Comparison of ENCODE assay signal across 14 cellular contexts in genomic region chr19:56670401-56670960, GRCh38. TPM values are rescaled to one million over a fixed set of nuclear protein-coding genes. Genes with fewer than 3 reads are reported as not detected.
DNase-seq lines count a peak whose midpoint lies in the region; ATAC-seq lines count a peak whose summit lies in the region.
"Had no signal": no experiment of that assay in that cellular context is flagged by ENCODE, and none has a peak within 500 bp of the region (broad histone marks: within the 10 kb centered on the region; RNA-seq: fewer than 3 reads in every experiment).

No MANE protein-coding gene starts in this region.

- POLR2A ChIA-PET in activated CD4-positive, alpha-beta memory T cell treated with anti-CD3 and anti-CD28 coated beads for 36 hours (lab: Charles Lee) = interaction anchor here (0.5 kb wide), 1 partner anchor 661 kb away, joined by 3 read pairs; no protein-coding TSS in a partner anchor
- POLR2A ChIA-PET in activated CD4-positive, alpha-beta memory T cell treated with anti-CD3 and anti-CD28 coated beads, Interleukin-2, amount 10 ng/mL, durations not matched to agents 7 days and 5 days (lab: Charles Lee) = no interaction called here

- peaks cover 26% of the 10 kb centered on the region for H3K9me3 Mint-ChIP-seq in activated CD4-positive, alpha-beta memory T cell treated with anti-CD3 and anti-CD28 coated beads for 36 hours
- H3K9me3 Mint-ChIP-seq in activated CD4-positive, alpha-beta memory T cell treated with anti-CD3 and anti-CD28 coated beads, Interleukin-2, amount 10 ng/mL, durations not matched to agents 7 days and 5 days = peaks cover 30% of the 10 kb centered on the region
- no peaks in the 10 kb centered on the region for H3K9me3 Mint-ChIP-seq in activated T-helper 17 cell treated with anti-CD3 and anti-CD28 coated beads, Interleukin-2, amount 50 U/mL, for 72 hours
- peaks cover 4% of the 10 kb centered on the region for H3K9me3 Mint-ChIP-seq in memory B cell

- intact Hi-C loops in activated CD4-positive, alpha-beta memory T cell treated with anti-CD3 and anti-CD28 coated beads for 36 hours (cut with micrococcal nuclease) = no loop called here

- peak overlapping the region; percentile 99 to 100 for H3K4me3 ChIP-seq in stomach smooth muscle (ENCODE audit: low read length in 2 of 2)

- no peak overlapping the region for H3K27ac Mint-ChIP-seq in activated CD4-positive, alpha-beta memory T cell treated with anti-CD3 and anti-CD28 coated beads for 36 hours
- H3K27ac Mint-ChIP-seq in activated CD4-positive, alpha-beta memory T cell treated with anti-CD3 and anti-CD28 coated beads, Interleukin-2, amount 10 ng/mL, durations not matched to agents 7 days and 5 days = no peak overlapping the region
- no peak overlapping the region for H3K27ac Mint-ChIP-seq in activated T-helper 17 cell treated with anti-CD3 and anti-CD28 coated beads, Interleukin-2, amount 50 U/mL, for 72 hours
- no peak overlapping the region for H3K27ac Mint-ChIP-seq in memory B cell

- no peak overlapping the region for H3K27ac ChIP-seq in stomach smooth muscle (ENCODE audit: low read length)
- H3K27ac ChIP-seq: prostate gland had no signal

- CTCF ChIA-PET in activated CD4-positive, alpha-beta memory T cell treated with anti-CD3 and anti-CD28 coated beads for 36 hours (lab: Charles Lee) = no interaction called here
- CTCF ChIA-PET in activated CD4-positive, alpha-beta memory T cell treated with anti-CD3 and anti-CD28 coated beads, Interleukin-2, amount 10 ng/mL, durations not matched to agents 7 days and 5 days (lab: Charles Lee) = no interaction called here

- no peaks in the 10 kb centered on the region for H3K27me3 Mint-ChIP-seq in activated CD4-positive, alpha-beta memory T cell treated with anti-CD3 and anti-CD28 coated beads for 36 hours
- H3K27me3 Mint-ChIP-seq in activated CD4-positive, alpha-beta memory T cell treated with anti-CD3 and anti-CD28 coated beads, Interleukin-2, amount 10 ng/mL, durations not matched to agents 7 days and 5 days = no peaks in the 10 kb centered on the region
- no peaks in the 10 kb centered on the region for H3K27me3 Mint-ChIP-seq in activated T-helper 17 cell treated with anti-CD3 and anti-CD28 coated beads, Interleukin-2, amount 50 U/mL, for 72 hours
- H3K27me3 Mint-ChIP-seq in memory B cell = no peaks in the 10 kb centered on the region

- peaks cover 14% of the 10 kb centered on the region for H3K4me1 ChIP-seq in stomach smooth muscle (ENCODE audit: control insufficient read depth, insufficient read depth, low read length)
- H3K4me1 ChIP-seq: prostate gland had no signal

- no peak for ATAC-seq in activated T-helper 17 cell treated with anti-CD3 and anti-CD28 coated beads, Interleukin-2, amount 50 U/mL, for 72 hours (replicated peaks)
- no peak for ATAC-seq in memory B cell (ENCODE audit: low read depth)

- H3K36me3 ChIP-seq in stomach smooth muscle (ENCODE audit: control insufficient read depth in 2 of 2, insufficient read depth in 2 of 2, low read length in 2 of 2) = peaks cover 0 to 4% of the 10 kb centered on the region in 2 donors
- H3K36me3 ChIP-seq: prostate gland had no signal

- DNase-seq in activated CD4-positive, alpha-beta memory T cell treated with anti-CD3 and anti-CD28 coated beads for 36 hours = no peak
- no peak for DNase-seq in activated CD4-positive, alpha-beta memory T cell treated with anti-CD3 and anti-CD28 coated beads, Interleukin-2, amount 10 ng/mL, durations not matched to agents 7 days and 5 days
- DNase-seq in memory B cell (ENCODE audit: low spot score in 2 of 2) = no peak
- DNase-seq in NCI-H446 treated with DMSO at 0.1 percent for 48 hours (lab: John Stamatoyannopoulos, UW) = no peak
- DNase-seq in NCI-H2196 treated with DMSO at 0.1 percent for 48 hours (lab: John Stamatoyannopoulos, UW; ENCODE audit: unreplicated experiment) = no peak
- DNase-seq in HUDEP-2 (lab: John Stamatoyannopoulos, UW; ENCODE audit: unreplicated experiment in 76 of 76) = no peak
- DNase-seq: activated CD8-positive, alpha-beta memory T cell treated with anti-CD3 and anti-CD28 coated beads, Interleukin-2, amount 50 U/mL, for 48 hours; erythroblast; NCI-H446; stimulated activated CD4-positive, alpha-beta T cell treated with anti-CD3 and anti-CD28 coated beads, Interleukin-4, amount 100 ng/mL, for 1 hour; T1000 had no signal

- peaks cover 12% of the 10 kb centered on the region for H3K4me1 Mint-ChIP-seq in activated CD4-positive, alpha-beta memory T cell treated with anti-CD3 and anti-CD28 coated beads for 36 hours (ENCODE audit: low read depth)
- H3K4me1 Mint-ChIP-seq in activated CD4-positive, alpha-beta memory T cell treated with anti-CD3 and anti-CD28 coated beads, Interleukin-2, amount 10 ng/mL, durations not matched to agents 7 days and 5 days = peaks cover 5% of the 10 kb centered on the region
- H3K4me1 Mint-ChIP-seq in activated T-helper 17 cell treated with anti-CD3 and anti-CD28 coated beads, Interleukin-2, amount 50 U/mL, for 72 hours = peaks cover 7% of the 10 kb centered on the region
- peaks cover 10% of the 10 kb centered on the region for H3K4me1 Mint-ChIP-seq in memory B cell

- H3K27me3 ChIP-seq in stomach smooth muscle (ENCODE audit: control insufficient read depth in 1 of 2, insufficient read depth in 2 of 2, low read length in 2 of 2) = no peaks in the 10 kb centered on the region

- peak overlapping the region; percentile 83 for H3K4me3 Mint-ChIP-seq in activated CD4-positive, alpha-beta memory T cell treated with anti-CD3 and anti-CD28 coated beads for 36 hours
- no peak overlapping the region for H3K4me3 Mint-ChIP-seq in activated CD4-positive, alpha-beta memory T cell treated with anti-CD3 and anti-CD28 coated beads, Interleukin-2, amount 10 ng/mL, durations not matched to agents 7 days and 5 days
- H3K4me3 Mint-ChIP-seq in activated T-helper 17 cell treated with anti-CD3 and anti-CD28 coated beads, Interleukin-2, amount 50 U/mL, for 72 hours = peak overlapping the region; percentile 90
- H3K4me3 Mint-ChIP-seq in memory B cell = peak overlapping the region; percentile 95

- peaks cover 12% of the 10 kb centered on the region for H3K36me3 Mint-ChIP-seq in activated CD4-positive, alpha-beta memory T cell treated with anti-CD3 and anti-CD28 coated beads for 36 hours
- H3K36me3 Mint-ChIP-seq in activated CD4-positive, alpha-beta memory T cell treated with anti-CD3 and anti-CD28 coated beads, Interleukin-2, amount 10 ng/mL, durations not matched to agents 7 days and 5 days (ENCODE audit: low read depth) = peaks cover 3% of the 10 kb centered on the region
- H3K36me3 Mint-ChIP-seq in activated T-helper 17 cell treated with anti-CD3 and anti-CD28 coated beads, Interleukin-2, amount 50 U/mL, for 72 hours (ENCODE audit: low read depth) = peaks cover 5% of the 10 kb centered on the region
- H3K36me3 Mint-ChIP-seq in memory B cell = peaks cover 8% of the 10 kb centered on the region

- no peaks in the 10 kb centered on the region for H3K9me3 ChIP-seq in stomach smooth muscle (ENCODE audit: control insufficient read depth in 2 of 2, low read length in 2 of 2)
- H3K9me3 ChIP-seq: prostate gland had no signal

- H3K9ac ChIP-seq in stomach smooth muscle (ENCODE audit: low read length in 2 of 2) = peak overlapping the region in 1 of 2 donors; percentile 95

RNA-seq across cellular contexts. Expression of gene ZNF835, which starts 1.1 kb away (rescaled TPM):
- 1 to 10 TPM in 1 of 2 experiments, under 1 TPM in 1; 0.97 to 2.2 TPM for total RNA-seq in activated CD4-positive, alpha-beta memory T cell treated with anti-CD3 and anti-CD28 coated beads for 36 hours
- under 1 TPM; 0.23 to 0.68 TPM for total RNA-seq in activated CD4-positive, alpha-beta memory T cell treated with anti-CD3 and anti-CD28 coated beads, Interleukin-2, amount 10 ng/mL, durations not matched to agents 7 days and 5 days
- 1 to 10 TPM; 1.3 to 2.5 TPM for total RNA-seq in activated T-helper 17 cell treated with anti-CD3 and anti-CD28 coated beads, Interleukin-2, amount 50 U/mL, for 72 hours

RNA-seq across cellular contexts. Expression of gene SMIM17, which starts 27.5 kb away (rescaled TPM):
- total RNA-seq in activated CD4-positive, alpha-beta memory T cell treated with anti-CD3 and anti-CD28 coated beads for 36 hours = not detected
- total RNA-seq in activated CD4-positive, alpha-beta memory T cell treated with anti-CD3 and anti-CD28 coated beads, Interleukin-2, amount 10 ng/mL, durations not matched to agents 7 days and 5 days = under 1 TPM in 1 of 2 experiments, not detected in 1; 0.33 TPM
- total RNA-seq in activated T-helper 17 cell treated with anti-CD3 and anti-CD28 coated beads, Interleukin-2, amount 50 U/mL, for 72 hours = not detected
- total RNA-seq: prostate gland had no signal
